8 cellular contexts compared by ENCODE assay signal in genomic region chr1:18581420-18581880, GRCh38. TPM values are rescaled to one million over a fixed set of nuclear protein-coding genes. Genes with fewer than 3 reads are reported as not detected.
DNase-seq lines count a peak whose midpoint lies in the region; ATAC-seq, FAIRE-seq and TF ChIP-seq lines count a peak whose summit lies in the region.

No MANE protein-coding gene starts in this region.

- DNase-seq in GM18507 (ENCODE audit: extremely low spot score, insufficient read length, low read depth) (peak; percentile 47), T follicular helper cell (ENCODE audit: low read depth) (peak; percentile 5), dorsolateral prefrontal cortex (peak in 7 of 10 donors; percentile 30 to 74 (median 44)), retina (peak; percentile 75), NCI-H1930 (lab: John Stamatoyannopoulos, UW) (no peak)

- no peak overlapping the region for H3K27ac ChIP-seq in BLaER1
- peak overlapping the region in 1 of 59 donors; percentile 45 for H3K27ac ChIP-seq in dorsolateral prefrontal cortex

- ATAC-seq in HG02678 (IDR thresholded peaks at IDR 0.05; ENCODE audit: unreplicated experiment) (no peak), HG02610 (IDR thresholded peaks at IDR 0.05; ENCODE audit: unreplicated experiment) (no peak)

- H3K36me3 ChIP-seq in BLaER1 = no peaks in the 10 kb centered on the region

- H4K20me1 ChIP-seq in BLaER1 = no peaks in the 10 kb centered on the region

- peaks cover 36% of the 10 kb centered on the region for H3K4me1 ChIP-seq in BLaER1

- no peak for FAIRE-seq in GM18507 (lab: Jason Lieb, UNC)

- no peaks in the 10 kb centered on the region for H3K9me3 ChIP-seq in BLaER1

- intact Hi-C loops in dorsolateral prefrontal cortex (cut with DNase I) = loop anchor here (5.0 to 10.0 kb wide), 2 partner anchors 657 to 919 kb away; no protein-coding TSS in a partner anchor

- peak overlapping the region; percentile 31; the same call in 1 of the 2 replicates for H3K4me2 ChIP-seq in BLaER1

- H3K27me3 ChIP-seq in BLaER1 (no peaks in the 10 kb centered on the region), dorsolateral prefrontal cortex (peaks cover 0 to 8% (median 0%) of the 10 kb centered on the region in 45 donors)

- TF ChIP-seq CTCF in dorsolateral prefrontal cortex (IDR thresholded peaks at IDR 0.05 in 54 of 56, conservative IDR thresholded peaks at IDR 0.05 in 2 of 56; ENCODE audit: low read depth in 1 of 56, partially characterized antibody in 56 of 56) = peak; percentile 28 to 83 (median 70)

- H3K4me3 ChIP-seq in BLaER1 (no peak overlapping the region), dorsolateral prefrontal cortex (no peak overlapping the region)

- H3K9ac ChIP-seq in BLaER1 = no peak overlapping the region

RNA-seq across cellular contexts. Expression of gene PAX7, which starts 49.2 kb away (rescaled TPM):
- total RNA-seq in dorsolateral prefrontal cortex = 1 to 10 TPM in 119 of 120 experiments, under 1 TPM in 1; 0.39 to 4.2 (median 2.4) TPM

Comparison
In these comparisons a context has a peak if more than half of its experiments do, and no peak if none do; other contexts are left out.
1. DNase-seq: peak in GM18507 (single experiment), T follicular helper cell (single experiment), dorsolateral prefrontal cortex (7 of 10) and retina (single experiment); none in NCI-H1930 (0 of 2).